ENCODE assay signal across 13 cellular contexts in the genomic region with DNA sequence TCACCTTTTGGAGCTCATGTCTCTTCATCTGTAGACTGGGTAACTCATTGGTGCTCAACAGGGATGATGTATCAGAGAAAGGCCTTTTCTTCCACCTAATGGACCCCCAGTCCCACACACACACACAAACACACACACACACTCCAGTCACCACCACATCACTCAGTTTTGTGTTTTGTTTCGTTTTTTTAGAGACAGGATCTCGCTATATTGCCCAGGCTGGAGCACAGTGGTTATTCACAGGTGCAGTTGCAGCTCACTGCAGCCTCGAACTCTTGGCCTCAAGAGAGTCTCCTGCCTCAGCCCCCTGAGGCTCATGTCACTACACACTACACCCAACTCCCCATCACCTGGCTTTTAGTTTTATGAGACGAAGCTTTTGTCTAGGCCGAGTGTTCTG.
"Had no signal": no experiment of that assay in that cellular context is flagged by ENCODE, and none has a peak within 500 bp of the region (broad histone marks: within the 10 kb centered on the region; RNA-seq: fewer than 3 reads in every experiment).

No MANE protein-coding gene starts in this region.

- H2AFZ ChIP-seq: neural progenitor cell had no signal

- DNase-seq: activated CD4-positive, alpha-beta T cell treated with anti-CD3 and anti-CD28 coated beads for 36 hours; activated CD4-positive, alpha-beta T cell treated with anti-CD3 and anti-CD28 coated beads, Interleukin-2, amount 50 U/mL, for 48 hours; activated naive CD8-positive, alpha-beta T cell treated with anti-CD3 and anti-CD28 coated beads, Interleukin-2, amount 10 ng/mL, durations not matched to agents 7 days and 5 days; naive B cell; stimulated activated CD8-positive, alpha-beta memory T cell treated with anti-CD3 and anti-CD28 coated beads, Interleukin-4, amount 100 ng/mL, for 48 hours; stimulated activated naive CD4-positive, alpha-beta T cell; substantia nigra had no signal

- H3K27ac ChIP-seq: left lung, neural progenitor cell had no signal

- H3K9ac ChIP-seq: neural progenitor cell had no signal

- H3K4me3 ChIP-seq: left lung, neural progenitor cell, smooth muscle cell had no signal

- H3K36me3 ChIP-seq: colonic mucosa, gastrocnemius medialis had no signal

- H3K4me1 ChIP-seq: neural progenitor cell had no signal

- H3K9me3 ChIP-seq: colonic mucosa, gastrocnemius medialis, left lung had no signal

- FAIRE-seq: kidney had no signal

- H3K4me2 ChIP-seq: neural progenitor cell, smooth muscle cell had no signal

- ATAC-seq: activated CD4-positive, alpha-beta T cell treated with anti-CD3 and anti-CD28 coated beads for 36 hours; gastrocnemius medialis had no signal

- H3K27me3 ChIP-seq: colonic mucosa, gastrocnemius medialis, left lung, neural progenitor cell had no signal
